ENCODE assay signal across 1 cellular context in the genomic region with DNA sequence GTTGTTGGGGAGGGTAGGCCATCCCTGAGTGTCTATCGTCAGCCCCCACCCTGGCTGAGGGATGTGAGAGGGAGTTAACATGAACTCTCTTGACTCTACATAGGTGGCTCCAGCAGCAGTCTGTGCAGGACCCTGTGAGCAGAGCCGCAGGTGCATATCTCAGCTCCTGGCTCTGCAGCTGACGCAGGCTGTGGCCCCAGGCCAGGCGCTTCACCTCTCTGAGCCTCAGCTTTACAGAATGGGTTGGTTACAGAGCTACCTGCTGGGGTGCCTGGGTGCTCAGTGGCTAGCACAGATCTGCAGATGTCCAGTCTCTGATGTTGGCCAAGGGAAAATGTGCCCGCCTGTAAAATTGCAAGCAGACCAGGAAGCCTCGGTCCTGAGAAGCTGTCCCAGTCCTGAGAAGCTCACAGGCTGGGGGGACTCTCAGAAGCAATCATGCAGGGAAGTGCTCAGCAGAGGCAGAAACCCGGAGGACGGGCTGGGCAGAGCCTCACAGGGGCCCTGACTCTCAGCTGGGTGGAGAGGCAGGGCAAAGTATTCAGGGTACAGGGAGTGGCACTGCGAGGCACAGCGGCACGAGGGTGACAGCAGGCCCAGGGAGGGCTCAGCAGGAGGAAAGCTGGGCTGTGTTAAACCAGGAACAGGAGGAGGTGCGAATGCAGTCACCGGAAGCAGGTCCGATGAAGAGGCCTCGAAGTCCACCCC.
TF ChIP-seq lines count a peak whose summit lies in the region.

No MANE protein-coding gene starts in this region.

TF ChIP-seq in liver, 16 proteins besides CTCF, POLR2A, EP300 and RAD21 (continued from another document):
- TF ChIP-seq, protein P1, sequence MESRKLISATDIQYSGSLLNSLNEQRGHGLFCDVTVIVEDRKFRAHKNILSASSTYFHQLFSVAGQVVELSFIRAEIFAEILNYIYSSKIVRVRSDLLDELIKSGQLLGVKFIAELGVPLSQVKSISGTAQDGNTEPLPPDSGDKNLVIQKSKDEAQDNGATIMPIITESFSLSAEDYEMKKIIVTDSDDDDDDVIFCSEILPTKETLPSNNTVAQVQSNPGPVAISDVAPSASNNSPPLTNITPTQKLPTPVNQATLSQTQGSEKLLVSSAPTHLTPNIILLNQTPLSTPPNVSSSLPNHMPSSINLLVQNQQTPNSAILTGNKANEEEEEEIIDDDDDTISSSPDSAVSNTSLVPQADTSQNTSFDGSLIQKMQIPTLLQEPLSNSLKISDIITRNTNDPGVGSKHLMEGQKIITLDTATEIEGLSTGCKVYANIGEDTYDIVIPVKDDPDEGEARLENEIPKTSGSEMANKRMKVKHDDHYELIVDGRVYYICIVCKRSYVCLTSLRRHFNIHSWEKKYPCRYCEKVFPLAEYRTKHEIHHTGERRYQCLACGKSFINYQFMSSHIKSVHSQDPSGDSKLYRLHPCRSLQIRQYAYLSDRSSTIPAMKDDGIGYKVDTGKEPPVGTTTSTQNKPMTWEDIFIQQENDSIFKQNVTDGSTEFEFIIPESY (IDR thresholded peaks at IDR 0.05), result no peak
- TF ChIP-seq JUND (IDR thresholded peaks at IDR 0.05), result no peak
- TF ChIP-seq EGR1 (IDR thresholded peaks at IDR 0.05; ENCODE audit: low read depth in 2 of 2), result no peak
- no peak for TF ChIP-seq GABPA (IDR thresholded peaks at IDR 0.05 in 1 of 2, conservative IDR thresholded peaks at IDR 0.05 in 1 of 2)
TF ChIP-seq in liver: peak in this region for 2.
